ENCODE assay signal across 8 cellular contexts in genomic region chr6:135183532-135184440, GRCh38. TPM values are rescaled to one million over a fixed set of nuclear protein-coding genes. Genes with fewer than 3 reads are reported as not detected.
A peak's percentile ranks its signal among the peaks of the same experiment; 100 is the strongest.
DNase-seq lines count a peak whose midpoint lies in the region; ATAC-seq and TF ChIP-seq lines count a peak whose summit lies in the region.

No MANE protein-coding gene starts in this region.

- DNase-seq in AG09309 (ENCODE audit: low read depth) (no peak), NCI-H69 (lab: John Stamatoyannopoulos, UW) (peak; percentile 93), endothelial cell (ENCODE audit: low spot score) (peak; percentile 66)
- DNase-seq in activated CD8-positive, alpha-beta T cell treated with anti-CD3 and anti-CD28 coated beads for 36 hours = peak; percentile 93
- DNase-seq in natural killer cell treated with Interleukin-12 subunit alpha and Interleukin-12 subunit beta and Interleukin-15 and Interleukin-18, amount 100 ng/mL, for 72 hours (ENCODE audit: low spot score) = peak; percentile 82

- peak overlapping the region; percentile 48 for H3K4me3 ChIP-seq in AG09309 (ENCODE audit: control insufficient read depth, low read depth, low read length)
- peak overlapping the region; percentile 88 for H3K4me3 ChIP-seq in thymus (ENCODE audit: low read length)

- H3K4me1 Mint-ChIP-seq in activated CD8-positive, alpha-beta T cell treated with anti-CD3 and anti-CD28 coated beads for 36 hours (ENCODE audit: low read depth) = peaks cover 33% of the 10 kb centered on the region
- H3K4me1 Mint-ChIP-seq in endothelial cell (ENCODE audit: unreplicated experiment) = peaks cover 16% of the 10 kb centered on the region
- H3K4me1 Mint-ChIP-seq in natural killer cell treated with Interleukin-12 subunit alpha and Interleukin-12 subunit beta and Interleukin-15 and Interleukin-18, amount 100 ng/mL, for 72 hours (ENCODE audit: low read depth in 2 of 2) = peaks cover 25 to 38% of the 10 kb centered on the region in 2 donors

- CTCF ChIA-PET in activated CD8-positive, alpha-beta T cell treated with anti-CD3 and anti-CD28 coated beads for 36 hours (lab: Charles Lee) = interaction anchor here (0.6 to 3.7 kb wide), 38 partner anchors 8 to 254 kb away, joined by 3 to 67 read pairs (median 5); partner anchors contain the start of gene HBS1L

- 2% methylated on average over 19 of the region's 19 CpGs for WGBS in thymus

- H3K9me3 Mint-ChIP-seq in activated CD8-positive, alpha-beta T cell treated with anti-CD3 and anti-CD28 coated beads for 36 hours = no peaks in the 10 kb centered on the region
- H3K9me3 Mint-ChIP-seq in endothelial cell (ENCODE audit: unreplicated experiment) = no peaks in the 10 kb centered on the region
- no peaks in the 10 kb centered on the region for H3K9me3 Mint-ChIP-seq in natural killer cell treated with Interleukin-12 subunit alpha and Interleukin-12 subunit beta and Interleukin-15 and Interleukin-18, amount 100 ng/mL, for 72 hours

- peak overlapping the region; percentile 95 for H3K27ac ChIP-seq in thymus (ENCODE audit: low read depth)

- H3K36me3 ChIP-seq in thymus (ENCODE audit: control insufficient read depth, insufficient read depth) = peaks cover 8% of the 10 kb centered on the region

- peak overlapping the region; percentile 97 for H3K27ac Mint-ChIP-seq in activated CD8-positive, alpha-beta T cell treated with anti-CD3 and anti-CD28 coated beads for 36 hours
- no peak overlapping the region for H3K27ac Mint-ChIP-seq in endothelial cell (ENCODE audit: unreplicated experiment)
- H3K27ac Mint-ChIP-seq in natural killer cell treated with Interleukin-12 subunit alpha and Interleukin-12 subunit beta and Interleukin-15 and Interleukin-18, amount 100 ng/mL, for 72 hours = peak overlapping the region; percentile 91 to 98

- TF ChIP-seq CTCF in AG09309 (IDR thresholded peaks at IDR 0.05; ENCODE audit: control insufficient read depth, insufficient read depth, low read depth, low read length, missing control alignments) = peak; percentile 64
- peak; percentile 83 for TF ChIP-seq CTCF in activated CD8-positive, alpha-beta T cell treated with anti-CD3 and anti-CD28 coated beads for 36 hours (IDR thresholded peaks at IDR 0.05)
- peak; percentile 39 for TF ChIP-seq CTCF in endothelial cell (IDR thresholded peaks at IDR 0.05; ENCODE audit: unreplicated experiment)

- no peaks in the 10 kb centered on the region for H3K27me3 ChIP-seq in thymus (ENCODE audit: control insufficient read depth, insufficient read depth)

- H3K36me3 Mint-ChIP-seq in activated CD8-positive, alpha-beta T cell treated with anti-CD3 and anti-CD28 coated beads for 36 hours (ENCODE audit: low read depth) = peaks cover 57% of the 10 kb centered on the region
- peaks cover 9% of the 10 kb centered on the region for H3K36me3 Mint-ChIP-seq in endothelial cell (ENCODE audit: low read depth, unreplicated experiment)
- H3K36me3 Mint-ChIP-seq in natural killer cell treated with Interleukin-12 subunit alpha and Interleukin-12 subunit beta and Interleukin-15 and Interleukin-18, amount 100 ng/mL, for 72 hours = peaks cover 28% of the 10 kb centered on the region

- peak; percentile 30 for ATAC-seq in HG03135 (IDR thresholded peaks at IDR 0.05; ENCODE audit: unreplicated experiment)
- ATAC-seq in activated CD8-positive, alpha-beta T cell treated with anti-CD3 and anti-CD28 coated beads for 36 hours = peak; percentile 45
- peak; percentile 56 to 67 for ATAC-seq in natural killer cell treated with Interleukin-12 subunit alpha and Interleukin-12 subunit beta and Interleukin-15 and Interleukin-18, amount 100 ng/mL, for 72 hours

- POLR2A ChIA-PET in activated CD8-positive, alpha-beta T cell treated with anti-CD3 and anti-CD28 coated beads for 36 hours (lab: Charles Lee) = interaction anchor here (0.7 to 8.1 kb wide), 25 partner anchors 9 to 186 kb away, joined by 3 to 94 read pairs (median 5); partner anchors contain the start of gene HBS1L

- TF ChIP-seq POLR2A in GM18526 (IDR thresholded peaks at IDR 0.05; ENCODE audit: extremely low read depth, insufficient read length) = peak; percentile 5

- no peaks in the 10 kb centered on the region for H3K9me3 ChIP-seq in thymus (ENCODE audit: control insufficient read depth)

- peak overlapping the region; percentile 99 for H3K4me3 Mint-ChIP-seq in activated CD8-positive, alpha-beta T cell treated with anti-CD3 and anti-CD28 coated beads for 36 hours
- H3K4me3 Mint-ChIP-seq in endothelial cell (ENCODE audit: unreplicated experiment) = peak overlapping the region; percentile 94
- H3K4me3 Mint-ChIP-seq in natural killer cell treated with Interleukin-12 subunit alpha and Interleukin-12 subunit beta and Interleukin-15 and Interleukin-18, amount 100 ng/mL, for 72 hours = peak overlapping the region; percentile 94

- intact Hi-C loops in activated CD8-positive, alpha-beta T cell treated with anti-CD3 and anti-CD28 coated beads for 36 hours (cut with micrococcal nuclease) = loop anchor here (1.0 to 5.0 kb wide), 5 partner anchors 21 to 171 kb away; partner anchors contain the start of gene HBS1L

- H3K4me1 ChIP-seq in thymus (ENCODE audit: control insufficient read depth, insufficient read depth, low read length) = peaks cover 16% of the 10 kb centered on the region

- no peaks in the 10 kb centered on the region for H3K27me3 Mint-ChIP-seq in activated CD8-positive, alpha-beta T cell treated with anti-CD3 and anti-CD28 coated beads for 36 hours
- peaks cover 9% of the 10 kb centered on the region for H3K27me3 Mint-ChIP-seq in endothelial cell (ENCODE audit: unreplicated experiment)
- peaks cover 5 to 12% of the 10 kb centered on the region in 2 donors for H3K27me3 Mint-ChIP-seq in natural killer cell treated with Interleukin-12 subunit alpha and Interleukin-12 subunit beta and Interleukin-15 and Interleukin-18, amount 100 ng/mL, for 72 hours

RNA-seq across cellular contexts. Expression of gene MYB, which starts 2.7 kb away (rescaled TPM):
- total RNA-seq in activated CD8-positive, alpha-beta T cell treated with anti-CD3 and anti-CD28 coated beads for 36 hours = 10 to 100 TPM; 50.9 to 53.6 TPM
- 23.3 TPM for total RNA-seq in endothelial cell (ENCODE audit: unreplicated experiment)
- 100 to 1,000 TPM in 1 of 2 donors, 10 to 100 TPM in 1; 66.1 to 145 TPM for total RNA-seq in natural killer cell treated with Interleukin-12 subunit alpha and Interleukin-12 subunit beta and Interleukin-15 and Interleukin-18, amount 100 ng/mL, for 72 hours
- polyA plus RNA-seq in thymus = 42.1 TPM
